ENCODE assay signal across 22 cellular contexts in genomic region chr6:22366214-22366613, GRCh38.
A peak's percentile ranks its signal among the peaks of the same experiment; 100 is the strongest.
DNase-seq lines count a peak whose midpoint lies in the region; ATAC-seq lines count a peak whose summit lies in the region.
"Had no signal": no experiment of that assay in that cellular context is flagged by ENCODE, and none has a peak within 500 bp of the region (broad histone marks: within the 10 kb centered on the region; RNA-seq: fewer than 3 reads in every experiment).

No MANE protein-coding gene starts in this region.

- DNase-seq in GF-D8 (lab: John Stamatoyannopoulos, UW) (peak; percentile 39), NOMO-1 treated with dmso at 0.1 percent for 144 hours (lab: John Stamatoyannopoulos, UW; ENCODE audit: unreplicated experiment) (peak; percentile 21), fibroblast of gingiva (ENCODE audit: low read depth) (peak; percentile 84), renal cortical epithelial cell (ENCODE audit: low read depth) (peak; percentile 57), SHP77 treated with DMSO at 0.1 percent for 48 hours (lab: John Stamatoyannopoulos, UW) (no peak)
- DNase-seq in stimulated activated CD4-positive, alpha-beta T cell treated with anti-CD3 and anti-CD28 coated beads, Interleukin-4, amount 100 ng/mL, for 24 hours = no peak
- DNase-seq: activated CD4-positive, alpha-beta memory T cell treated with anti-CD3 and anti-CD28 coated beads for 36 hours; activated naive CD4-positive, alpha-beta T cell treated with anti-CD3 and anti-CD28 coated beads for 36 hours; activated T-cell treated with anti-CD3 and anti-CD28 coated beads, Interleukin-2, amount 50 U/mL, for 24 hours; HCEC 1CT; head of caudate nucleus; immature natural killer cell; NCI-H1694; NCI-H226; ovary; stimulated activated CD4-positive, alpha-beta T cell treated with anti-CD3 and anti-CD28 coated beads, Interleukin-2, amount 100 ng/mL, for 24 hours; stomach; T-helper 2 cell; upper lobe of left lung had no signal

- no peak for ATAC-seq in GM19452 (IDR thresholded peaks at IDR 0.05; ENCODE audit: unreplicated experiment)
- ATAC-seq: Right ventricle myocardium inferior, WTC11 had no signal

Comparison
In these comparisons a context has a peak if more than half of its experiments do, and no peak if none do; other contexts are left out.
1. DNase-seq: peak in GF-D8 (single experiment), NOMO-1 treated with dmso at 0.1 percent for 144 hours (single experiment), fibroblast of gingiva (single experiment) and renal cortical epithelial cell (single experiment); none in stimulated activated CD4-positive, alpha-beta T cell treated with anti-CD3 and anti-CD28 coated beads, Interleukin-4, amount 100 ng/mL, for 24 hours (single experiment) and SHP77 treated with DMSO at 0.1 percent for 48 hours (single experiment).